Comparison of ENCODE assay signal across 9 cellular contexts in the genomic region with DNA sequence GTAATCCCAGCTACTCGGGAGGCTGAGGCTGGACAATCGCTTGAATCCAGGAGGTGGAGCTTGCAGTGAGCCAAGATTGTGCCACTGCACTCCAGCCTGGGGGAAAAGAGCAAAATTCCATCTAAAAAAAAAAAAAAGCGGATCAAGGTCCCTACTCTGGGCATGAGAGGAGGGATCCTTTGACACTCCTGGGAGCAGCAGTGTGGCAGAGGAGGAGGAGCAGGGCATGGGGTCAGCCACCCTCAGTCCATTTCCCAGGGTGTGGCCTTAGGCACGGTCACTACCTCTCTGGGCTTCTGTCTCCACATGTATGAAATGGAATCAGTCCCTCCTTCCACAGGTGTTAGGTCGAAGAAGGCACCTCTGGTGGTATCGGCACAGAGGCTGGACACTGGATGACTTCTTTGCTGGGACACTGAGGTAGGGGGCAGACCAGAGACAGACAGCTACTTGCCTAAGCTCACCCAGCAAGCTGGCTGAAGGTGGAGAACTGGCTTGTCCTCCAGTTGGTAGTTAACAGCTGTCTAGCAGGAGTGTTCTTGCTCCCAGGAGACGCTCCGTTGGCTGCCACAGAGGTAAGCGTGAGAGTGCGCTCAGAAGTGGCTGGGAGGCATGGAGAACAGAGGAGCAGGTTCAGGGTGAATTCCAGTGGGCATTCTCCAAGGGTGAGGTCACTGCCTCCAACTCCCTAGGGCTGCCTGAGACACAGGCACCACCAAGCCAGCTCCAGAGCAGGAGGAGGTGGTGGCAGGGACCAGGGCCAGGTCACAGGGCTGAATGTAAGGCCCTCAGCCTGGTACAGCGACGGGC. TPM values are rescaled to one million over a fixed set of nuclear protein-coding genes. Genes with fewer than 3 reads are reported as not detected.
DNase-seq lines count a peak whose midpoint lies in the region; ATAC-seq, FAIRE-seq and TF ChIP-seq lines count a peak whose summit lies in the region.
"Had no signal": no experiment of that assay in that cellular context is flagged by ENCODE, and none has a peak within 500 bp of the region (broad histone marks: within the 10 kb centered on the region; RNA-seq: fewer than 3 reads in every experiment).

No MANE protein-coding gene starts in this region.

- FAIRE-seq in GM12891 (lab: Jason Lieb, UNC), result no peak

- DNase-seq in breast epithelium (ENCODE audit: low spot score in 2 of 2), result peak; percentile 86 to 96
- DNase-seq in right lobe of liver, result peak in 1 of 3 donors; percentile 52
- no peak for DNase-seq in NCI-H146 (lab: John Stamatoyannopoulos, UW)
- DNase-seq in GM12891 (ENCODE audit: insufficient read length, low spot score), result no peak
- DNase-seq in GDM1 (lab: John Stamatoyannopoulos, UW), result no peak
- DNase-seq: CD8-positive, alpha-beta memory T cell had no signal

- H3K27ac ChIP-seq in 22Rv1 (peak overlapping the region; percentile 93; the same call in 1 of the 2 replicates), HUES64 (ENCODE audit: low read depth, low read length) (peak overlapping the region; percentile 0; the same call in 1 of the 2 replicates), breast epithelium (peak overlapping the region; percentile 92 to 98), right lobe of liver (peak overlapping the region in 2 of 3 donors; percentile 1 to 37)

- TF ChIP-seq POLR2A in breast epithelium (IDR thresholded peaks at IDR 0.05) (no peak), right lobe of liver (IDR thresholded peaks at IDR 0.05) (no peak), GM12891 (IDR thresholded peaks at IDR 0.05; ENCODE audit: low read depth, low read length) (no peak)

- H3K36me3 ChIP-seq in HUES64 (ENCODE audit: insufficient read depth, low read length) (no peaks in the 10 kb centered on the region), breast epithelium (no peaks in the 10 kb centered on the region), right lobe of liver (no peaks in the 10 kb centered on the region)

- H3K9ac ChIP-seq in HUES64 (ENCODE audit: low read depth, low read length), result peak overlapping the region; percentile 35; the same call in 1 of the 2 replicates

- H3K9me3 ChIP-seq in HUES64 (ENCODE audit: insufficient read depth, low read depth, low read length) (no peaks in the 10 kb centered on the region), breast epithelium (no peaks in the 10 kb centered on the region), right lobe of liver (no peaks in the 10 kb centered on the region)

- ATAC-seq in right lobe of liver (peak in 2 of 4 donors; percentile 28 to 33), GM18870 (IDR thresholded peaks at IDR 0.05; ENCODE audit: unreplicated experiment) (no peak)

- intact Hi-C loops in breast epithelium (cut with DNase I; ENCODE audit: low total_unique reads), result loop anchor here (5.0 kb wide), 1 partner anchor 80 kb away; no protein-coding TSS in a partner anchor
- intact Hi-C loops in right lobe of liver (cut with DNase I), result no loop called here

- no peaks in the 10 kb centered on the region for H3K27me3 ChIP-seq in HUES64 (ENCODE audit: insufficient read depth, low read length)
- no peaks in the 10 kb centered on the region for H3K27me3 ChIP-seq in breast epithelium
- H3K27me3 ChIP-seq in right lobe of liver, result no peaks in the 10 kb centered on the region

- WGBS in HUES64, result 74% methylated on average over 12 of the region's 12 CpGs
- 43% methylated on average over 5 of the region's 12 CpGs for WGBS in right lobe of liver (ENCODE audit: insufficient coverage, low coverage, low lambda C conversion rate, missing lambda C conversion rate)

- H3K4me3 ChIP-seq in HUES64 (ENCODE audit: low read length) (no peak overlapping the region), breast epithelium (no peak overlapping the region), right lobe of liver (no peak overlapping the region)

- H3K4me1 ChIP-seq in HUES64 (ENCODE audit: insufficient read depth, low read length) (peaks cover 19% of the 10 kb centered on the region), breast epithelium (peaks cover 7 to 35% of the 10 kb centered on the region in 2 donors), right lobe of liver (peaks cover 0 to 15% (median 2%) of the 10 kb centered on the region in 4 donors)

- TF ChIP-seq CTCF in 22Rv1 (IDR thresholded peaks at IDR 0.05) (no peak), breast epithelium (IDR thresholded peaks at IDR 0.05) (no peak), right lobe of liver (IDR thresholded peaks at IDR 0.05) (no peak)

TF ChIP-seq in GM12891, 5 proteins besides CTCF, POLR2A, EP300 and RAD21:
- TF ChIP-seq PAX5 (IDR thresholded peaks at IDR 0.05; ENCODE audit: insufficient read depth, low read length, severe bottlenecking) (no peak), TAF1 (IDR thresholded peaks at IDR 0.05; ENCODE audit: low read depth, low read length) (no peak), SPI1 (IDR thresholded peaks at IDR 0.05; ENCODE audit: low read depth, low read length) (no peak), POU2F2 (IDR thresholded peaks at IDR 0.05; ENCODE audit: low read depth, low read length) (no peak), POLR2AphosphoS5 (IDR thresholded peaks at IDR 0.05; ENCODE audit: low read depth, low read length) (no peak)
TF ChIP-seq in GM12891: peak in this region for 0.

RNA-seq across cellular contexts. Expression of gene TXN2, which starts 19.6 kb away (rescaled TPM):
- polyA plus RNA-seq in HUES64 (2013, experiment 1 of 2), result 50.6 TPM
- 59.2 TPM for polyA plus RNA-seq in HUES64 (2013, experiment 2 of 2)
- 10 to 100 TPM; 52.3 to 71.1 (median 58.1) TPM for total RNA-seq in breast epithelium
- 10 to 100 TPM; 56.0 to 94.8 (median 67.2) TPM for total RNA-seq in right lobe of liver
- 146 TPM for polyA plus RNA-seq in GM12891 (2012; ENCODE audit: low read depth, missing spikeins)

RNA-seq across cellular contexts. Expression of gene FOXRED2, which starts 45.0 kb away (rescaled TPM):
- 19.4 TPM for polyA plus RNA-seq in HUES64 (2013, experiment 1 of 2)
- polyA plus RNA-seq in HUES64 (2013, experiment 2 of 2), result 22.1 TPM
- total RNA-seq in breast epithelium (1 to 10 TPM; 4.9 to 9.9 (median 6.1) TPM), right lobe of liver (10 to 100 TPM in 4 of 6 experiments, 1 to 10 TPM in 2; 9.6 to 14.0 (median 11.8) TPM)
- 4.2 TPM for polyA plus RNA-seq in GM12891 (2012; ENCODE audit: low read depth, missing spikeins)

Comparison
In these comparisons a context has a peak if more than half of its experiments do, and no peak if none do; other contexts are left out.
1. H3K27ac ChIP-seq: peak in every context shown above with its lines; median percentile 95 in breast epithelium; 93 in 22Rv1; 19 in right lobe of liver; 0 in HUES64.
2. DNase-seq: peak in breast epithelium (2 of 2); none in NCI-H146 (single experiment), GM12891 (single experiment) and GDM1 (single experiment).